Comparison of ENCODE assay signal across 18 cellular contexts in genomic region chr3:41115069-41115468, GRCh38.
DNase-seq lines count a peak whose midpoint lies in the region; ATAC-seq, FAIRE-seq and TF ChIP-seq lines count a peak whose summit lies in the region.
"Had no signal": no experiment of that assay in that cellular context is flagged by ENCODE, and none has a peak within 500 bp of the region (broad histone marks: within the 10 kb centered on the region; RNA-seq: fewer than 3 reads in every experiment).

No MANE protein-coding gene starts in this region.

- in situ Hi-C loops in K562 (cut with MboI) = no loop called here

- H3K9me3 ChIP-seq in K562 (replicated peaks; ENCODE audit: control insufficient read depth, insufficient read depth, low read depth, low read length) (no peaks in the 10 kb centered on the region), liver (ENCODE audit: control insufficient read depth in 4 of 4, low read length in 3 of 4) (no peaks in the 10 kb centered on the region), small intestine (ENCODE audit: control insufficient read depth, low read depth) (no peaks in the 10 kb centered on the region), MG63 (no peaks in the 10 kb centered on the region)
- H3K9me3 ChIP-seq: BLaER1 had no signal

- BruUV-seq in K562 (replicated peaks; lab: Mats Ljungman, UMichigan) = no TSS peak

- FAIRE-seq in K562 (lab: Jason Lieb, UNC) = no peak
- FAIRE-seq in small intestine (lab: Jason Lieb, UNC) = no peak
- FAIRE-seq: GM12892, GM18507, H54 had no signal

- no peaks in the 10 kb centered on the region for H3K36me3 ChIP-seq in K562 (ENCODE audit: control insufficient read depth, insufficient read depth, low read length)
- no peaks in the 10 kb centered on the region for H3K36me3 ChIP-seq in liver (ENCODE audit: control insufficient read depth in 4 of 4, insufficient read depth in 3 of 4, low read depth in 1 of 4, low read length in 3 of 4)
- no peaks in the 10 kb centered on the region for H3K36me3 ChIP-seq in small intestine (ENCODE audit: control insufficient read depth in 2 of 2, insufficient read depth in 2 of 2, low read length in 2 of 2)
- no peaks in the 10 kb centered on the region for H3K36me3 ChIP-seq in MG63
- H3K36me3 ChIP-seq: BLaER1 had no signal

- 18% methylated on average over 4 of the region's 4 CpGs for WGBS in K562 (ENCODE audit: insufficient coverage, low coverage, missing lambda C conversion rate)
- WGBS in liver = 42% methylated on average over 4 of the region's 4 CpGs
- 32 to 71% (median 61%) methylated on average over 4 of the region's 4 CpGs for WGBS in small intestine, 3 donors

- no peak overlapping the region for H2AFZ ChIP-seq in K562 (ENCODE audit: low read depth, low read length)
- H2AFZ ChIP-seq: GM23248 had no signal

- POLR2A ChIA-PET in K562 (lab: Yijun Ruan, JAX) = interaction anchor here (1.2 kb wide), 1 partner anchor 11 kb away, joined by 3 read pairs; no protein-coding TSS in a partner anchor

- no peak for TF ChIP-seq POLR2A in K562 (conservative IDR thresholded peaks at IDR 0.05)

- intact Hi-C loops in K562 (cut with micrococcal nuclease) = loop anchor here (5.0 kb wide), 1 partner anchor 82 kb away; the partner anchor contains the start of gene CTNNB1

- no peaks in the 10 kb centered on the region for H4K20me1 ChIP-seq in K562 (replicated peaks; ENCODE audit: control insufficient read depth, insufficient read depth, low read length)
- H4K20me1 ChIP-seq: BLaER1 had no signal

- DNase-seq in HuH-7 (ENCODE audit: low spot score) = peak; percentile 75
- DNase-seq in K562 (ENCODE audit: extremely low read depth in 1 of 4, low spot score in 3 of 4) = no peak
- DNase-seq in small intestine = peak; percentile 96
- DNase-seq in MG63 = no peak
- no peak for DNase-seq in foreskin keratinocyte
- no peak for DNase-seq in stimulated activated CD8-positive, alpha-beta memory T cell treated with anti-CD3 and anti-CD28 coated beads, Interleukin-4, amount 100 ng/mL, for 48 hours
- DNase-seq: 8988T; CD8-positive, alpha-beta memory T cell; COR-L47; DMS79; GDM1; GM23248; HCEC 1CT had no signal

- no peaks in the 10 kb centered on the region for H3K9me1 ChIP-seq in K562 (ENCODE audit: control insufficient read depth, insufficient read depth, low read length)

- peaks cover 11 to 21% of the 10 kb centered on the region in 2 experiments for H3K4me1 ChIP-seq in K562 (replicated peaks in 1 of 2; ENCODE audit: control insufficient read depth in 2 of 2, insufficient read depth in 2 of 2, low read length in 2 of 2)
- peaks cover 1 to 5% (median 3%) of the 10 kb centered on the region in 4 donors for H3K4me1 ChIP-seq in liver (ENCODE audit: control insufficient read depth in 4 of 4, insufficient read depth in 4 of 4, low read length in 3 of 4)
- peaks cover 9 to 16% of the 10 kb centered on the region in 2 donors for H3K4me1 ChIP-seq in small intestine (ENCODE audit: control insufficient read depth in 2 of 2, insufficient read depth in 1 of 2, low read depth in 1 of 2, low read length in 1 of 2)
- peaks cover 11% of the 10 kb centered on the region for H3K4me1 ChIP-seq in foreskin keratinocyte

- peaks cover 0 to 32% of the 10 kb centered on the region in 2 experiments; a peak in 4 of 5 replicates for H3K27me3 ChIP-seq in K562 (ENCODE audit: control insufficient read depth in 2 of 2, insufficient read depth in 2 of 2, low read length in 2 of 2)
- H3K27me3 ChIP-seq in liver (ENCODE audit: control insufficient read depth in 4 of 4, insufficient read depth in 4 of 4, low read length in 3 of 4) = no peaks in the 10 kb centered on the region
- no peaks in the 10 kb centered on the region for H3K27me3 ChIP-seq in small intestine (ENCODE audit: control insufficient read depth in 2 of 2, insufficient read depth in 2 of 2, low read length in 2 of 2)
- no peaks in the 10 kb centered on the region for H3K27me3 ChIP-seq in MG63
- no peaks in the 10 kb centered on the region for H3K27me3 ChIP-seq in foreskin keratinocyte
- H3K27me3 ChIP-seq: BLaER1 had no signal

- no peak overlapping the region for H3K4me2 ChIP-seq in K562 (ENCODE audit: insufficient read depth, low read length)
- H3K4me2 ChIP-seq: BLaER1 had no signal

- no peak for TF ChIP-seq CTCF in K562 (IDR thresholded peaks at IDR 0.05 in 2 of 3, conservative IDR thresholded peaks at IDR 0.05 in 1 of 3; ENCODE audit: insufficient read depth in 2 of 3, low read depth in 1 of 3, low read length in 3 of 3)
- no peak for TF ChIP-seq CTCF in liver (IDR thresholded peaks at IDR 0.05; ENCODE audit: low read depth, low read length, missing input control)
- no peak for TF ChIP-seq CTCF in foreskin keratinocyte (conservative IDR thresholded peaks at IDR 0.05)

- no peak overlapping the region for H3K4me3 ChIP-seq in K562
- no peak overlapping the region for H3K4me3 ChIP-seq in liver (ENCODE audit: low read depth in 1 of 3, low read length in 3 of 3)
- H3K4me3 ChIP-seq in small intestine (ENCODE audit: low read depth in 1 of 2, low read length in 2 of 2) = no peak overlapping the region
- no peak overlapping the region for H3K4me3 ChIP-seq in MG63
- H3K4me3 ChIP-seq: BLaER1, GM23248 had no signal

- ATAC-seq in K562 = no peak
- no peak for ATAC-seq in foreskin keratinocyte

- H3K79me2 ChIP-seq in K562 (ENCODE audit: control insufficient read depth, insufficient read depth, low read length) = no peaks in the 10 kb centered on the region

- no peak for TF ChIP-seq RAD21 in K562 (CRISPR knock-in tag; conservative IDR thresholded peaks at IDR 0.05 in 1 of 2, IDR thresholded peaks at IDR 0.05 in 1 of 2)
- TF ChIP-seq RAD21 in liver (IDR thresholded peaks at IDR 0.05) = peak in 1 of 2 donors; percentile 16

- H3K9ac ChIP-seq in K562 (ENCODE audit: insufficient read depth in 1 of 2, low read depth in 2 of 2, low read length in 2 of 2) (no peak overlapping the region), liver (ENCODE audit: low read depth in 1 of 2, low read length in 2 of 2) (no peak overlapping the region)
- H3K9ac ChIP-seq: BLaER1, GM23248 had no signal

- no peak overlapping the region for H3K27ac ChIP-seq in K562 (ENCODE audit: extremely low read depth, low read depth, low read length)
- H3K27ac ChIP-seq in liver (ENCODE audit: low read depth in 1 of 2, low read length in 2 of 2) = no peak overlapping the region
- peak overlapping the region; percentile 16 to 71 for H3K27ac ChIP-seq in small intestine (ENCODE audit: low read depth in 1 of 2, low read length in 1 of 2)
- no peak overlapping the region for H3K27ac ChIP-seq in foreskin keratinocyte
- H3K27ac ChIP-seq: BLaER1, GM23248 had no signal

- no peak for TF ChIP-seq EP300 in K562 (IDR thresholded peaks at IDR 0.05; ENCODE audit: low read length)

- CTCF ChIA-PET in K562 (lab: Yijun Ruan, JAX; ENCODE audit: low intra/inter-chr PET ratio) = no interaction called here

TF ChIP-seq in K562, 482 proteins besides CTCF, POLR2A, EP300 and RAD21:
- TF ChIP-seq NFIC (IDR thresholded peaks at IDR 0.05) = no peak
- TF ChIP-seq NR2C1 (IDR thresholded peaks at IDR 0.05) = no peak
- TF ChIP-seq NR2C1 (tag; IDR thresholded peaks at IDR 0.05) = peak; percentile 75
- no peak for TF ChIP-seq ASH1L (IDR thresholded peaks at IDR 0.05; ENCODE audit: borderline replicate concordance, low read depth, partially characterized antibody)

TF ChIP-seq in liver, 16 proteins besides CTCF, POLR2A, EP300 and RAD21 (continues in another document):
- no peak for TF ChIP-seq MAX (IDR thresholded peaks at IDR 0.05)
- no peak for TF ChIP-seq GABPA (IDR thresholded peaks at IDR 0.05 in 1 of 2, conservative IDR thresholded peaks at IDR 0.05 in 1 of 2)
- peak; percentile 21 for TF ChIP-seq YY1 (IDR thresholded peaks at IDR 0.05)
- no peak for TF ChIP-seq FOXA2 (IDR thresholded peaks at IDR 0.05)
- peak; percentile 69 to 73 for TF ChIP-seq RXRA (IDR thresholded peaks at IDR 0.05)
- no peak for TF ChIP-seq JUND (IDR thresholded peaks at IDR 0.05)
- TF ChIP-seq HNF4A (conservative IDR thresholded peaks at IDR 0.05) = peak; percentile 74 to 75
- TF ChIP-seq NR2F2 (IDR thresholded peaks at IDR 0.05) = no peak
- TF ChIP-seq ZBTB33 (IDR thresholded peaks at IDR 0.05) = no peak
- TF ChIP-seq HNF4G (IDR thresholded peaks at IDR 0.05) = peak; percentile 20
- TF ChIP-seq SP1 (IDR thresholded peaks at IDR 0.05) = peak; percentile 55
- no peak for TF ChIP-seq TAF1 (conservative IDR thresholded peaks at IDR 0.05)
- no peak for TF ChIP-seq ATF3 (IDR thresholded peaks at IDR 0.05)
- no peak for TF ChIP-seq FOXA1 (IDR thresholded peaks at IDR 0.05)

Comparison
In these comparisons a context has a peak if more than half of its experiments do, and no peak if none do; other contexts are left out.
1. DNase-seq: peak in HuH-7 (single experiment) and small intestine (single experiment); none in K562 (0 of 4), MG63 (single experiment), foreskin keratinocyte (0 of 2) and stimulated activated CD8-positive, alpha-beta memory T cell treated with anti-CD3 and anti-CD28 coated beads, Interleukin-4, amount 100 ng/mL, for 48 hours (single experiment).
2. H3K27ac ChIP-seq: peak in small intestine (2 of 2); none in K562 (single experiment), liver (0 of 2) and foreskin keratinocyte (single experiment).